In the genomic region with DNA sequence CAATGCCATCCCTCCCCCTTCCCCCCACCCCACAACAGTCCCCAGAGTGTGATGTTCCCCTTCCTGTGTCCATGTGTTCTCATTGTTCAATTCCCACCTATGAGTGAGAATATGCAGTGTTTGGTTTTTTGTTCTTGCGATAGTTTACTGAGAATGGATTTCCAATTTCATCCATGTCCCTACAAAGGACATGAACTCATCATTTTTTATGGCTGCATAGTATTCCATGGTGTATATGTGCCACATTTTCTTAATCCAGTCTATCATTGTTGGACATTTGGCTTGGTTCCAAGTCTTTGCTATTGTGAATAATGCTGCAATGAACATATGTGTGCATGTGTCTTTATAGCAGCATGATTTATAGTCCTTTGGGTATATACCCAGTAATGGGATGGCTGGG, we compare ENCODE assay signal across 2 cellular contexts. TPM values are rescaled to one million over a fixed set of nuclear protein-coding genes. Genes with fewer than 3 reads are reported as not detected.
"Had no signal": no experiment of that assay in that cellular context is flagged by ENCODE, and none has a peak within 500 bp of the region (broad histone marks: within the 10 kb centered on the region; RNA-seq: fewer than 3 reads in every experiment).

No MANE protein-coding gene starts in this region.

RNA-seq across cellular contexts. Expression of gene ENPP5, which starts 39.5 kb away (rescaled TPM):
- total RNA-seq: NCI-H460, SJCRH30 had no signal
